In the genomic region with DNA sequence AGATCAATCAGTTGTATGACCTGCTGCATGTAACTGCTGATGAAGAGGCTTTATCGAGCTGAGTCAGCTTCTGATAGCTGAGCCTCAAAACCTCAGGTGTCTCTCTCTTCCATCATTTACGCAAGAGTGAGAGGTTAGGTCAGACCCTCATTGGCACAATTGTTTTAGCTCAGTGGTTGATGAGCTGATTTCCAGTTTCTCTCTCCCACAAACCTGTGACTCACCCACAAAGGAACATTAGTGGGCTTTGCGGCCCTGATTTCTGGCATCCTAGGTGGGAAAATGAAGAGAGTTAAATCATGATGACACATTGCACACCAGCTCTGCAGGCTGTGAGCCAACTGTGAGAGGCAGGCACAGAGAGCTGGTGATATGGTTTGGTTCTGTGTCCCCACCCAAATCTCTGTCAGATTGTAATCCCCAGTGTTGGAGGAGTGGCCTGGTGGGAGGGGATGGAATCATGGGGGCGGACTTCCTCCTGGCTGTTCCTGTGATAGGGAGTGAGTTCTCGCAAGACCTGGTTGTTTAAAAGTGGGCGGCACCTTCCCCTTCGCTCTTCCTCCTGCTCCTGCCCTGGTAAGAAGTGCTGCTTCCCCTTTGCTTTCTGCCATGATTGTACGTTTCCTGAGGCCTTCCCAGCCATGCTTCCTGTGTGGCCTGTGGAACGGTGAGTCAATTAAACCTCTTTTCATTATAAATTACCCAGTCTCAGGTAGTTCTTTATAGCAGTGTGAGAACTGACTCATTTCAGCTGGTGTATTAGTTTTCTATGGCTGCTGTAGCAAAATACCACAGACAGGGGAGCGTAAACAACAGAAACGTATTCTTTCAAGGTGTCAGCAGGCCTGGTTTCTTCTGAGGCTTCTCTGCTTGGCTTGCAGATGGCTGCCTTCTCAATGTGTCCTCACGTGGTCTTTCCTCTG, we compare ENCODE assay signal across 17 cellular contexts. TPM values are rescaled to one million over a fixed set of nuclear protein-coding genes. Genes with fewer than 3 reads are reported as not detected.
DNase-seq lines count a peak whose midpoint lies in the region; ATAC-seq, FAIRE-seq and TF ChIP-seq lines count a peak whose summit lies in the region.
"Had no signal": no experiment of that assay in that cellular context is flagged by ENCODE, and none has a peak within 500 bp of the region (broad histone marks: within the 10 kb centered on the region; RNA-seq: fewer than 3 reads in every experiment).

No MANE protein-coding gene starts in this region.

- no peak for TF ChIP-seq CTCF in DOHH2 (IDR thresholded peaks at IDR 0.05; ENCODE audit: low read depth, low read length, poor library complexity, severe bottlenecking)
- no peak for TF ChIP-seq CTCF in PC-3 (conservative IDR thresholded peaks at IDR 0.05; ENCODE audit: low read depth, low read length)
- no peak for TF ChIP-seq CTCF in fibroblast of the aortic adventitia (IDR thresholded peaks at IDR 0.05; ENCODE audit: insufficient read depth, low read length)
- TF ChIP-seq CTCF in endodermal cell (conservative IDR thresholded peaks at IDR 0.05), result no peak

- H3K36me3 Mint-ChIP-seq in endodermal cell (ENCODE audit: low read depth), result no peaks in the 10 kb centered on the region
- H3K36me3 Mint-ChIP-seq: brain; stimulated activated naive B cell treated with anti-CD40 and anti-IgM and Interleukin-4, amounts not matched to agents 10 μg/mL and 1 μg/mL and 100 μg/mL, for 72 hours had no signal

- H3K27ac ChIP-seq in DOHH2 (ENCODE audit: low read depth, low read length), result no peak overlapping the region
- no peak overlapping the region for H3K27ac ChIP-seq in PC-3 (ENCODE audit: low read length)
- H3K27ac ChIP-seq in small intestine (ENCODE audit: low read depth in 1 of 2, low read length in 1 of 2), result no peak overlapping the region
- no peak overlapping the region for H3K27ac ChIP-seq in endodermal cell (ENCODE audit: low read depth, low read length)
- H3K27ac ChIP-seq: BLaER1 had no signal

- CTCF ChIA-PET in PC-3 (lab: Charles Lee), result no interaction called here

- intact Hi-C loops in PC-3 (cut with micrococcal nuclease), result no loop called here

- FAIRE-seq in small intestine (lab: Jason Lieb, UNC), result no peak

- 0 out of 2 replicates have a peak overlapping the region, but pooled peaks have one; percentile 16 for H3K4me2 ChIP-seq in DOHH2 (ENCODE audit: low read length)
- H3K4me2 ChIP-seq in PC-3 (ENCODE audit: low read length), result no peak overlapping the region
- H3K4me2 ChIP-seq: BLaER1 had no signal

- H3K27me3 Mint-ChIP-seq in endodermal cell (ENCODE audit: insufficient read depth), result no peaks in the 10 kb centered on the region
- H3K27me3 Mint-ChIP-seq: brain; progenitor cell of endocrine pancreas; stimulated activated naive B cell treated with anti-CD40 and anti-IgM and Interleukin-4, amounts not matched to agents 10 μg/mL and 1 μg/mL and 100 μg/mL, for 72 hours had no signal

- H4K20me1 ChIP-seq in DOHH2 (ENCODE audit: control insufficient read depth, insufficient read depth, low read depth, low read length), result no peaks in the 10 kb centered on the region
- no peaks in the 10 kb centered on the region for H4K20me1 ChIP-seq in PC-3 (ENCODE audit: low read length)
- H4K20me1 ChIP-seq: BLaER1 had no signal

- in situ Hi-C loops in HAP-1 (cut with MboI; ENCODE audit: low sequenced_read_pairs), result no loop called here

- no peaks in the 10 kb centered on the region; the same call in 1 of the 2 replicates for H3K9me3 ChIP-seq in DOHH2 (ENCODE audit: control insufficient read depth, insufficient read depth, low read length)
- H3K9me3 ChIP-seq in PC-3 (ENCODE audit: low read length), result no peaks in the 10 kb centered on the region
- H3K9me3 ChIP-seq in small intestine (ENCODE audit: control insufficient read depth, low read depth), result no peaks in the 10 kb centered on the region
- H3K9me3 ChIP-seq in HAP-1, result no peaks in the 10 kb centered on the region
- no peaks in the 10 kb centered on the region for H3K9me3 ChIP-seq in endodermal cell (ENCODE audit: control insufficient read depth, low read length)

- H3K79me2 ChIP-seq in DOHH2 (ENCODE audit: control insufficient read depth, low read length) (no peaks in the 10 kb centered on the region), PC-3 (ENCODE audit: low read length) (no peaks in the 10 kb centered on the region)

- H3K4me3 ChIP-seq in DOHH2 (ENCODE audit: low read length), result no peak overlapping the region
- H3K4me3 ChIP-seq in PC-3 (ENCODE audit: low read length), result no peak overlapping the region
- no peak overlapping the region for H3K4me3 ChIP-seq in fibroblast of the aortic adventitia (ENCODE audit: low read depth, low read length)
- H3K4me3 ChIP-seq in small intestine (ENCODE audit: low read depth in 1 of 2, low read length in 2 of 2), result no peak overlapping the region
- no peak overlapping the region for H3K4me3 ChIP-seq in HAP-1
- no peak overlapping the region for H3K4me3 ChIP-seq in endodermal cell (ENCODE audit: low read length)
- H3K4me3 ChIP-seq: BLaER1 had no signal

- DNase-seq in A172 (ENCODE audit: low spot score), result peak; percentile 86
- DNase-seq in PC-3, result peak; percentile 2
- DNase-seq in fibroblast of the aortic adventitia (ENCODE audit: low read depth), result peak; percentile 45
- no peak for DNase-seq in small intestine
- no peak for DNase-seq in HAP-1 (ENCODE audit: low spot score in 2 of 2)
- DNase-seq in endodermal cell, result no peak
- DNase-seq: effector CD8-positive, alpha-beta T cell; H7; islet precursor cell; NCI-H2171 treated with DMSO at 0.1 percent for 48 hours; stimulated activated naive B cell treated with anti-CD40 and anti-IgM and Interleukin-4, amounts not matched to agents 10 μg/mL and 1 μg/mL and 100 μg/mL, for 72 hours had no signal

- 0 out of 2 replicates have a peak, but pooled peaks cover 3% of the 10 kb centered on the region for H3K27me3 ChIP-seq in DOHH2 (ENCODE audit: control insufficient read depth, low read length)
- H3K27me3 ChIP-seq in PC-3 (ENCODE audit: low read length), result no peaks in the 10 kb centered on the region; the same call in 1 of the 2 replicates
- no peaks in the 10 kb centered on the region for H3K27me3 ChIP-seq in small intestine (ENCODE audit: control insufficient read depth in 2 of 2, insufficient read depth in 2 of 2, low read length in 2 of 2)
- no peaks in the 10 kb centered on the region for H3K27me3 ChIP-seq in HAP-1 (ENCODE audit: low read depth)
- H3K27me3 ChIP-seq in endodermal cell (ENCODE audit: control insufficient read depth, insufficient read depth, low read length, poor library complexity, severe bottlenecking), result no peaks in the 10 kb centered on the region
- H3K27me3 ChIP-seq: BLaER1 had no signal

- H2AFZ ChIP-seq in PC-3 (ENCODE audit: low read length), result no peak overlapping the region

- WGBS in small intestine, 3 donors, result 82 to 83% (median 83%) methylated on average over 12 of the region's 12 CpGs
- 90 to 93% methylated on average over 6 to 12 of the region's 12 CpGs for WGBS in endodermal cell (ENCODE audit: insufficient coverage in 1 of 2, insufficient read length in 1 of 2), 2 experiments

- H3F3A ChIP-seq in DOHH2 (ENCODE audit: control insufficient read depth, insufficient read depth) (no peaks in the 10 kb centered on the region), PC-3 (ENCODE audit: low read length, unreplicated experiment) (no peaks in the 10 kb centered on the region)

- ATAC-seq in PC-3 (no peak), HG03159 (IDR thresholded peaks at IDR 0.05; ENCODE audit: unreplicated experiment) (no peak)
- ATAC-seq: SK-N-SH treated with all-trans-retinoic acid at 6 μM for 48 hours; stimulated activated naive B cell treated with anti-CD40 and anti-IgM and Interleukin-4, amounts not matched to agents 10 μg/mL and 1 μg/mL and 100 μg/mL, for 72 hours had no signal

- H3K9ac ChIP-seq in PC-3 (ENCODE audit: low read length) (no peak overlapping the region), endodermal cell (ENCODE audit: extremely low read depth, low read length, poor library complexity, severe bottlenecking) (no peak overlapping the region)
- H3K9ac ChIP-seq: BLaER1 had no signal

- POLR2A ChIA-PET in PC-3 (lab: Charles Lee; ENCODE audit: unreplicated experiment), result no interaction called here

- no peak overlapping the region for H3K4me3 Mint-ChIP-seq in endodermal cell
- H3K4me3 Mint-ChIP-seq: brain; stimulated activated naive B cell treated with anti-CD40 and anti-IgM and Interleukin-4, amounts not matched to agents 10 μg/mL and 1 μg/mL and 100 μg/mL, for 72 hours had no signal

- H3K9me2 ChIP-seq in DOHH2 (replicated peaks; ENCODE audit: control insufficient read depth, low read length), result no peaks in the 10 kb centered on the region
- no peaks in the 10 kb centered on the region for H3K9me2 ChIP-seq in PC-3 (replicated peaks; ENCODE audit: low read length)

- BruUV-seq in PC-3 (replicated peaks; lab: Mats Ljungman, UMichigan), result no TSS peak

- no peak overlapping the region for H3K27ac Mint-ChIP-seq in endodermal cell
- H3K27ac Mint-ChIP-seq: brain; progenitor cell of endocrine pancreas; stimulated activated naive B cell treated with anti-CD40 and anti-IgM and Interleukin-4, amounts not matched to agents 10 μg/mL and 1 μg/mL and 100 μg/mL, for 72 hours had no signal

- H3K4me1 Mint-ChIP-seq in endodermal cell, result no peaks in the 10 kb centered on the region
- H3K4me1 Mint-ChIP-seq: brain had no signal

- H3K4me1 ChIP-seq in DOHH2 (ENCODE audit: control insufficient read depth, low read length), result peaks cover 21% of the 10 kb centered on the region
- H3K4me1 ChIP-seq in PC-3 (ENCODE audit: insufficient read depth, low read length), result no peaks in the 10 kb centered on the region
- no peaks in the 10 kb centered on the region for H3K4me1 ChIP-seq in small intestine (ENCODE audit: control insufficient read depth in 2 of 2, insufficient read depth in 1 of 2, low read depth in 1 of 2, low read length in 1 of 2)
- no peaks in the 10 kb centered on the region for H3K4me1 ChIP-seq in HAP-1
- H3K4me1 ChIP-seq in endodermal cell (ENCODE audit: control insufficient read depth, insufficient read depth, low read length), result peaks cover 3% of the 10 kb centered on the region

- H3K36me3 ChIP-seq in DOHH2 (ENCODE audit: control insufficient read depth, low read length) (no peaks in the 10 kb centered on the region), PC-3 (ENCODE audit: low read depth, low read length) (no peaks in the 10 kb centered on the region), small intestine (ENCODE audit: control insufficient read depth in 2 of 2, insufficient read depth in 2 of 2, low read length in 2 of 2) (no peaks in the 10 kb centered on the region), HAP-1 (replicated peaks) (no peaks in the 10 kb centered on the region), endodermal cell (ENCODE audit: control insufficient read depth, insufficient read depth, low read length) (no peaks in the 10 kb centered on the region)
- H3K36me3 ChIP-seq: BLaER1 had no signal

- H3K9me3 Mint-ChIP-seq in endodermal cell, result no peaks in the 10 kb centered on the region
- H3K9me3 Mint-ChIP-seq: brain had no signal

RNA-seq across cellular contexts. Expression of a gene that starts 33.5 kb away (rescaled TPM):
- total RNA-seq in A172 (2014; rRNA removed; shearing (Covaris generic)), result 6.0 and 8.8 TPM in 2 replicates
- 6.3 and 15.1 TPM in 2 replicates for total RNA-seq in PC-3 (2014; rRNA removed)
- total RNA-seq in fibroblast of the aortic adventitia (ENCODE audit: low replicate concordance), result 19.5 and 23.3 TPM in 2 replicates
- polyA plus RNA-seq in small intestine, result 10 to 100 TPM in 1 of 3 donors, 1 to 10 TPM in 2; 6.3 to 10.2 (median 7.3) TPM
- total RNA-seq in endodermal cell, result 10 to 100 TPM; 29.8 to 40.0 TPM
- polyA plus RNA-seq in endodermal cell (2013, experiment 1 of 2), result 59.3 TPM
- 55.8 TPM for polyA plus RNA-seq in endodermal cell (2013, experiment 2 of 2)

Comparison
In these comparisons a context has a peak if more than half of its experiments do, and no peak if none do; other contexts are left out.
1. DNase-seq: peak in A172 (single experiment), PC-3 (single experiment) and fibroblast of the aortic adventitia (single experiment); none in small intestine (single experiment), HAP-1 (0 of 2) and endodermal cell (single experiment).